ENCODE assay signal across 14 cellular contexts in the genomic region with DNA sequence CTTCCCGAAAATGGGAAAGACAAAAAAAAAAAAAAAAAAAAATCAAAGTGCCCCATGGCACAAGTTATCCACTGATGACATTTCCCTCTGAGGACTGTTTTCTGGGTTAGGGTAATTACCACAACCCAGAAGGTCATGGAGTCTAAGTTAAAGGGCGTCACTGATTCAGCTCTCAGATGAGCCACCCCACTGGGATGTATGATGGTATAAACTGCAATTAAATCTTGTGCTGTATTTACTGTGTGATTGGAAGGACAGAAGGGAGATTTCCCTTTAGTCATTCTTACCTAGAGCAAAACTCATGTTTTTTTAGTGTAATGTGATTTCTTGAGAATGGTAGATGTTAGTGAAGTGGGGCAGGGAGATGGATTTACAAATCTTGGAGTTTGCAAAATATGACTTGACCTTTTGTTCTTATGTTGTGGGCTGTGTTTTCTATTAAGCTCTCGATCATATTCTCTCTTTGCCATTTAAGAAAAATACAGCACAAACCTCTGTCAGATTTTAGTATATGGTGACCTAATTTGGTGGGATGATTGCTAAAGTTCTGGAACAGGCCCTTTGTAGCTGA.
A peak's percentile ranks its signal among the peaks of the same experiment; 100 is the strongest.
DNase-seq lines count a peak whose midpoint lies in the region; ATAC-seq and TF ChIP-seq lines count a peak whose summit lies in the region.
"Had no signal": no experiment of that assay in that cellular context is flagged by ENCODE, and none has a peak within 500 bp of the region (broad histone marks: within the 10 kb centered on the region; RNA-seq: fewer than 3 reads in every experiment).

No MANE protein-coding gene starts in this region.

- H3K4me1 ChIP-seq in body of pancreas (peaks cover 25% of the 10 kb centered on the region), muscle layer of duodenum (ENCODE audit: control insufficient read depth in 1 of 2, insufficient read depth in 2 of 2, low read length in 2 of 2) (peaks cover 24 to 62% of the 10 kb centered on the region in 2 donors), thyroid gland (peaks cover 50 to 56% of the 10 kb centered on the region in 2 donors)

- no peak for TF ChIP-seq CTCF in body of pancreas (IDR thresholded peaks at IDR 0.05)
- TF ChIP-seq CTCF in thyroid gland (IDR thresholded peaks at IDR 0.05): no peak

- intact Hi-C loops in body of pancreas (cut with DNase I) (no loop called here), thyroid gland (cut with DNase I) (no loop called here)

- DNase-seq in NCI-H1417 (lab: John Stamatoyannopoulos, UW) (peak in 2 of 3 experiments; percentile 6 to 45), NCI-H1417 treated with DMSO at 0.1 percent for 48 hours (lab: John Stamatoyannopoulos, UW) (no peak), body of pancreas (no peak), thyroid gland (no peak), NCI-H526 (lab: John Stamatoyannopoulos, UW) (no peak), NCI-H774 (lab: John Stamatoyannopoulos, UW) (no peak)
- DNase-seq: 8988T; activated naive CD8-positive, alpha-beta T cell treated with anti-CD3 and anti-CD28 coated beads, Interleukin-2, amount 10 ng/mL, durations not matched to agents 7 days and 5 days; CD8-positive, alpha-beta T cell; GDM1; NCI-H1436; NCI-H524 treated with DMSO at 0.1 percent for 48 hours had no signal

- 72 to 80% methylated on average over 3 of the region's 3 CpGs for WGBS in body of pancreas, 2 donors
- 73 to 86% methylated on average over 3 of the region's 3 CpGs for whole genome bisulfite sequencing in thyroid gland, 2 donors

- peak; percentile 12 for ATAC-seq in body of pancreas
- no peak for ATAC-seq in HG03139 (IDR thresholded peaks at IDR 0.05; ENCODE audit: unreplicated experiment)
- ATAC-seq: CD8-positive, alpha-beta T cell had no signal

- H3K4me3 ChIP-seq in body of pancreas (no peak overlapping the region), muscle layer of duodenum (ENCODE audit: low read depth in 1 of 2, low read length in 2 of 2) (no peak overlapping the region), thyroid gland (replicated peaks in 1 of 3) (no peak overlapping the region)

- no peaks in the 10 kb centered on the region for H3K27me3 ChIP-seq in body of pancreas
- H3K27me3 ChIP-seq in muscle layer of duodenum (ENCODE audit: low read depth, low read length): no peaks in the 10 kb centered on the region
- no peaks in the 10 kb centered on the region for H3K27me3 ChIP-seq in thyroid gland

- H3K36me3 ChIP-seq in body of pancreas (replicated peaks in 1 of 2; ENCODE audit: insufficient read depth in 1 of 2, low read depth in 2 of 2) (no peaks in the 10 kb centered on the region), muscle layer of duodenum (ENCODE audit: control insufficient read depth in 1 of 2, insufficient read depth in 2 of 2, low read length in 2 of 2) (no peaks in the 10 kb centered on the region), thyroid gland (no peaks in the 10 kb centered on the region)

- no peak for TF ChIP-seq POLR2A in body of pancreas (IDR thresholded peaks at IDR 0.05)
- no peak for TF ChIP-seq POLR2A in thyroid gland (IDR thresholded peaks at IDR 0.05)

- H3K27ac ChIP-seq in body of pancreas (no peak overlapping the region), muscle layer of duodenum (ENCODE audit: low read length) (peak overlapping the region; percentile 56), thyroid gland (peak overlapping the region; percentile 2 to 78 (median 15))

- no peaks in the 10 kb centered on the region for H3K9me3 ChIP-seq in body of pancreas
- H3K9me3 ChIP-seq in muscle layer of duodenum (ENCODE audit: control insufficient read depth in 1 of 2, low read length in 2 of 2): no peaks in the 10 kb centered on the region
- H3K9me3 ChIP-seq in thyroid gland: no peaks in the 10 kb centered on the region

Comparison
In these comparisons a context has a peak if more than half of its experiments do, and no peak if none do; other contexts are left out.
1. DNase-seq: peak in NCI-H1417 (2 of 3); none in NCI-H1417 treated with DMSO at 0.1 percent for 48 hours (single experiment), body of pancreas (0 of 4), thyroid gland (0 of 2), NCI-H526 (0 of 2) and NCI-H774 (single experiment).
2. H3K27ac ChIP-seq: peak in muscle layer of duodenum (single experiment) and thyroid gland (3 of 3); none in body of pancreas (0 of 4).